20 cellular contexts compared by ENCODE assay signal in the genomic region with DNA sequence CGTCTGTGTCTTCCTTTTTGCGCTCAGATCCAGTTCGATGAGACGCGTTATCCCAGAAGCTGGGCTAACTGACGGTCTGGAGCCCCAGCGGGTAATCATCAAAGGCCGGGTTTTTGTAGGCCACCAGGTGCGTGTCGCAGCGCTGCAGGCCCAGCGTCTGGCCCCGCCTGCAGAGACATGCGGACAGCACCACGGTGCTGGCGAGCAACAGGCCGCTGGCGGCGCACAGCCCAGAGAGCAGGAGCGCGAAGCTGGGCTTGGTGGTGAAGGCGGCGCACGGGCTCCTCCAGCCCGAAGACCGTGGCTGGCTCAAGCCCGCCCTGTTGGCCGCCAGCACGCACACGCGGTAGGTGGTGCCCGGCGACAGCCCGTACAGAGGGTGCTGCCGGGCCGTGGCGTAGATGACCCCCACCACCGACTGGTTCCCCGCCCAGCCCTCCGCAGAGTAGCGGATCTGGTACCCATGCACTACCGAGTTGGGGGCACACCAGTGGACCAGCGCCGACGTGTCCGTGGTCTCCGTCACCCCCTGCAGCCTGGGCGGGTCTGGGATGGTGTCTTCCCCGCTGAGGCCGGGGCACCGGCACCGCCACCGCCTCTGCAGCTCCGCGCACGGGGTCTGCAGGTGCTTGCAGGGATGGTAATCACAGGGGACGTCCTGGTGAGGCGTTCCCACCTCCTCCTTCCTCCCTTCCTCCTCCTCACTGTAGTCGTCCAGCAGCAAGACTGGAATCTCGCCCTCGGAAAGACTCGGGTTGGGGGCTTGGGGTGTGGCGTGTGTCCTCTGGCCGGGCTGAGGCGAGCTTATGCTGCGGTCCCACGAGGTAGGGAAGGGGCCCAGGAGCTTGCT. TPM values are rescaled to one million over a fixed set of nuclear protein-coding genes. Genes with fewer than 3 reads are reported as not detected.
"Had no signal": no experiment of that assay in that cellular context is flagged by ENCODE, and none has a peak within 500 bp of the region (broad histone marks: within the 10 kb centered on the region; RNA-seq: fewer than 3 reads in every experiment).

No MANE protein-coding gene starts in this region.

- H3K4me1 ChIP-seq: left lung, parathyroid adenoma had no signal

- H3K27ac ChIP-seq: left lung, parathyroid adenoma, stomach had no signal

- H3K27ac Mint-ChIP-seq: activated naive CD4-positive, alpha-beta T cell treated with anti-CD3 and anti-CD28 coated beads, Interleukin-2, amount 50 U/mL, for 72 hours; effector memory CD8-positive, alpha-beta T cell; memory B cell; naive thymus-derived CD4-positive, alpha-beta T cell had no signal

- H3K27me3 ChIP-seq: left lung, stomach had no signal

- ATAC-seq: activated naive CD4-positive, alpha-beta T cell treated with anti-CD3 and anti-CD28 coated beads, Interleukin-2, amount 50 U/mL, for 72 hours; effector memory CD8-positive, alpha-beta T cell; left lung; mucosa of descending colon; naive thymus-derived CD4-positive, alpha-beta T cell had no signal

- H3K4me3 Mint-ChIP-seq: effector memory CD8-positive, alpha-beta T cell; memory B cell; naive thymus-derived CD4-positive, alpha-beta T cell had no signal

- H3K79me2 ChIP-seq: parathyroid adenoma had no signal

- DNase-seq: activated CD4-positive, alpha-beta T cell treated with anti-CD3 and anti-CD28 coated beads, Interleukin-2, amount 50 U/mL, for 1 hour; activated CD8-positive, alpha-beta memory T cell treated with anti-CD3 and anti-CD28 coated beads for 24 hours; activated CD8-positive, alpha-beta memory T cell treated with anti-CD3 and anti-CD28 coated beads, Interleukin-2, amount 50 U/mL, for 48 hours; activated gamma-delta T cell; activated T-cell treated with anti-CD3 and anti-CD28 coated beads, Interleukin-2, amount 50 U/mL, for 48 hours; amniotic stem cell; caudate nucleus; effector memory CD8-positive, alpha-beta T cell; foreskin fibroblast; left lung; mucosa of descending colon; naive thymus-derived CD4-positive, alpha-beta T cell; stomach; T-helper 1 cell; T-helper 9 cell; trophoblast cell had no signal

- H3K9me3 Mint-ChIP-seq: activated naive CD4-positive, alpha-beta T cell treated with anti-CD3 and anti-CD28 coated beads, Interleukin-2, amount 50 U/mL, for 72 hours; effector memory CD8-positive, alpha-beta T cell; memory B cell had no signal

- H3K4me1 Mint-ChIP-seq: memory B cell; naive thymus-derived CD4-positive, alpha-beta T cell had no signal

- H3K27me3 Mint-ChIP-seq: effector memory CD8-positive, alpha-beta T cell; memory B cell; naive thymus-derived CD4-positive, alpha-beta T cell had no signal

- H2AFZ ChIP-seq: parathyroid adenoma had no signal

- H3K4me3 ChIP-seq: left lung, mucosa of descending colon, stomach had no signal

RNA-seq across cellular contexts. Expression of gene LRRN4, which starts 12.7 kb away (rescaled TPM):
- total RNA-seq: activated naive CD4-positive, alpha-beta T cell treated with anti-CD3 and anti-CD28 coated beads, Interleukin-2, amount 50 U/mL, for 72 hours; dermis microvascular lymphatic vessel endothelial cell; mucosa of descending colon; naive thymus-derived CD4-positive, alpha-beta T cell had no signal
- polyA plus RNA-seq: naive thymus-derived CD4-positive, alpha-beta T cell had no signal
